1 cellular context compared by ENCODE assay signal in the genomic region with DNA sequence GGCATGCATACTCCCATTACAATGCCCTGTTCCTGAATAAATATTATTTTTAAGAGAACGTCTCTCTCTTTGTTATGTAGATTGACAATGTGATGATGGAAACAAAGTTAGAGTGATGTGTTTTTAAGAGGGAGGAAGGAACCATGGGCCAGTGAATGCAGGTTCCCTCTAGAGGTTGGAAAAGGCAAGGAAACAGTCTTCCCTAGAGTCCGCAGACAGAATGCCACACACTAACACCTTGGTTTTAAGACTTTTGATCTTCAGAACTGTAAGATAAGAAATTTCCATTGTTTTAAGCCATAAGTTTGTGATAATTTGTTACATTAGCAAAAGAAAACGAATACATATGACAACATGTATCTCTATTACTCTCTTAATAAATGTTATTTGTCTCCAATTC.
TF ChIP-seq lines count a peak whose summit lies in the region.

No MANE protein-coding gene starts in this region.

TF ChIP-seq in H1, 55 proteins besides CTCF, POLR2A, EP300 and RAD21:
- TF ChIP-seq EGR1 (IDR thresholded peaks at IDR 0.05; ENCODE audit: borderline replicate concordance, low read depth, low read length): no peak
- TF ChIP-seq EZH2 (IDR thresholded peaks at IDR 0.05; ENCODE audit: low read depth, low read length, severe bottlenecking): no peak
- TF ChIP-seq TCF12 (IDR thresholded peaks at IDR 0.05; ENCODE audit: low read depth, low read length): no peak
- TF ChIP-seq JUND (IDR thresholded peaks at IDR 0.05; ENCODE audit: low read length): no peak
- TF ChIP-seq PHF8 (conservative IDR thresholded peaks at IDR 0.05; ENCODE audit: low read depth, low read length): no peak
- no peak for TF ChIP-seq RFX5 (IDR thresholded peaks at IDR 0.05; ENCODE audit: borderline replicate concordance, low read depth, low read length)
- TF ChIP-seq BACH1 (IDR thresholded peaks at IDR 0.05; ENCODE audit: low read length): no peak
- TF ChIP-seq, protein P1, sequence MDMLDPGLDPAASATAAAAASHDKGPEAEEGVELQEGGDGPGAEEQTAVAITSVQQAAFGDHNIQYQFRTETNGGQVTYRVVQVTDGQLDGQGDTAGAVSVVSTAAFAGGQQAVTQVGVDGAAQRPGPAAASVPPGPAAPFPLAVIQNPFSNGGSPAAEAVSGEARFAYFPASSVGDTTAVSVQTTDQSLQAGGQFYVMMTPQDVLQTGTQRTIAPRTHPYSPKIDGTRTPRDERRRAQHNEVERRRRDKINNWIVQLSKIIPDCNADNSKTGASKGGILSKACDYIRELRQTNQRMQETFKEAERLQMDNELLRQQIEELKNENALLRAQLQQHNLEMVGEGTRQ (IDR thresholded peaks at IDR 0.05; ENCODE audit: low read length): no peak
- no peak for TF ChIP-seq SP1 (IDR thresholded peaks at IDR 0.05; ENCODE audit: low read depth, low read length)
- no peak for TF ChIP-seq HDAC2 (IDR thresholded peaks at IDR 0.05; ENCODE audit: borderline replicate concordance in 1 of 2, low read depth in 2 of 2, low read length in 2 of 2)
